1 cellular context compared by ENCODE assay signal in genomic region chr11:12770966-12771597, GRCh38.
TF ChIP-seq lines count a peak whose summit lies in the region.

No MANE protein-coding gene starts in this region.

TF ChIP-seq in GM23338, 12 proteins besides CTCF, POLR2A, EP300 and RAD21 (continued from another document):
- TF ChIP-seq ZNF462 (CRISPR knock-in tag; IDR thresholded peaks at IDR 0.05) (no peak), NANOG (IDR thresholded peaks at IDR 0.05; ENCODE audit: borderline replicate concordance) (no peak), EZH2 (IDR thresholded peaks at IDR 0.05; ENCODE audit: low read depth, unreplicated experiment) (no peak), ZNF114 (CRISPR knock-in tag; IDR thresholded peaks at IDR 0.05) (no peak), JUNB (IDR thresholded peaks at IDR 0.05; ENCODE audit: unreplicated experiment) (no peak), CREB1 (CRISPR knock-in tag; IDR thresholded peaks at IDR 0.05; ENCODE audit: low read depth) (no peak), REST (IDR thresholded peaks at IDR 0.05; ENCODE audit: unreplicated experiment) (no peak), POLR2AphosphoS5 (IDR thresholded peaks at IDR 0.05; ENCODE audit: low read depth) (no peak), EZH2phosphoT487 (IDR thresholded peaks at IDR 0.05; ENCODE audit: unreplicated experiment) (no peak), ZNF331 (CRISPR knock-in tag; IDR thresholded peaks at IDR 0.05; ENCODE audit: low read depth) (no peak)
